In genomic region chr4:119041951-119042560, GRCh38 we compare ENCODE assay signal across 8 cellular contexts.
DNase-seq lines count a peak whose midpoint lies in the region; ATAC-seq, FAIRE-seq and TF ChIP-seq lines count a peak whose summit lies in the region.

No MANE protein-coding gene starts in this region.

- 2% methylated on average over 6 of the region's 6 CpGs for WGBS in esophagus muscularis mucosa

- intact Hi-C loops in activated CD4-positive, alpha-beta memory T cell treated with anti-CD3 and anti-CD28 coated beads for 36 hours (cut with micrococcal nuclease) = loop anchor here (1.0 to 2.0 kb wide), 3 partner anchors 60 to 244 kb away; partner anchors contain the start of gene USP53
- intact Hi-C loops in esophagus muscularis mucosa (cut with DNase I) (loop anchor here (5.0 kb wide), 2 partner anchors 170 to 245 kb away; partner anchors contain the start of gene USP53), tibial artery (cut with DNase I; ENCODE audit: low total_unique reads) (loop anchor here (5.0 to 10.0 kb wide), 3 partner anchors 60 to 243 kb away; partner anchors contain the start of gene USP53)

- H3K27me3 Mint-ChIP-seq in activated CD4-positive, alpha-beta memory T cell treated with anti-CD3 and anti-CD28 coated beads for 36 hours = peaks cover 2% of the 10 kb centered on the region
- no peaks in the 10 kb centered on the region for H3K27me3 Mint-ChIP-seq in natural killer cell treated with Interleukin-12 subunit alpha and Interleukin-12 subunit beta and Interleukin-15 and Interleukin-18, amount 100 ng/mL, for 72 hours

- no peak overlapping the region for H3K27ac Mint-ChIP-seq in activated CD4-positive, alpha-beta memory T cell treated with anti-CD3 and anti-CD28 coated beads for 36 hours
- no peak overlapping the region for H3K27ac Mint-ChIP-seq in natural killer cell treated with Interleukin-12 subunit alpha and Interleukin-12 subunit beta and Interleukin-15 and Interleukin-18, amount 100 ng/mL, for 72 hours

- no peak for TF ChIP-seq EP300 in esophagus muscularis mucosa (IDR thresholded peaks at IDR 0.05)

- H3K27me3 ChIP-seq in esophagus muscularis mucosa (no peaks in the 10 kb centered on the region), tibial artery (no peaks in the 10 kb centered on the region)

- no peak overlapping the region for H3K4me3 Mint-ChIP-seq in activated CD4-positive, alpha-beta memory T cell treated with anti-CD3 and anti-CD28 coated beads for 36 hours
- H3K4me3 Mint-ChIP-seq in natural killer cell treated with Interleukin-12 subunit alpha and Interleukin-12 subunit beta and Interleukin-15 and Interleukin-18, amount 100 ng/mL, for 72 hours = no peak overlapping the region

- H3K36me3 ChIP-seq in esophagus muscularis mucosa (no peaks in the 10 kb centered on the region), tibial artery (no peaks in the 10 kb centered on the region)

- TF ChIP-seq CTCF in D721Med (IDR thresholded peaks at IDR 0.05; ENCODE audit: insufficient read depth, missing control alignments) = peak; percentile 63
- TF ChIP-seq CTCF in esophagus muscularis mucosa (IDR thresholded peaks at IDR 0.05) = peak; percentile 61 to 84 (median 73)
- TF ChIP-seq CTCF in tibial artery (IDR thresholded peaks at IDR 0.05) = peak; percentile 60 to 70

- no peaks in the 10 kb centered on the region for H3K9me3 ChIP-seq in esophagus muscularis mucosa
- H3K9me3 ChIP-seq in tibial artery = no peaks in the 10 kb centered on the region

- H3K4me1 Mint-ChIP-seq in activated CD4-positive, alpha-beta memory T cell treated with anti-CD3 and anti-CD28 coated beads for 36 hours (ENCODE audit: low read depth) = peaks cover 11% of the 10 kb centered on the region
- H3K4me1 Mint-ChIP-seq in natural killer cell treated with Interleukin-12 subunit alpha and Interleukin-12 subunit beta and Interleukin-15 and Interleukin-18, amount 100 ng/mL, for 72 hours (ENCODE audit: low read depth in 2 of 2) = no peaks in the 10 kb centered on the region

- FAIRE-seq in D721Med (lab: Jason Lieb, UNC) = no peak

- H3K27ac ChIP-seq in esophagus muscularis mucosa (replicated peaks in 1 of 4) (peak overlapping the region; percentile 91 to 98 (median 94)), tibial artery (peak overlapping the region; percentile 86 to 91)

- H3K36me3 Mint-ChIP-seq in activated CD4-positive, alpha-beta memory T cell treated with anti-CD3 and anti-CD28 coated beads for 36 hours = no peaks in the 10 kb centered on the region
- no peaks in the 10 kb centered on the region for H3K36me3 Mint-ChIP-seq in natural killer cell treated with Interleukin-12 subunit alpha and Interleukin-12 subunit beta and Interleukin-15 and Interleukin-18, amount 100 ng/mL, for 72 hours

- H3K4me3 ChIP-seq in esophagus muscularis mucosa (no peak overlapping the region), tibial artery (no peak overlapping the region)

- peak; percentile 93 for ATAC-seq in GM19455 (IDR thresholded peaks at IDR 0.05; ENCODE audit: unreplicated experiment)
- peak; percentile 83 for ATAC-seq in HG03460 (IDR thresholded peaks at IDR 0.05; ENCODE audit: unreplicated experiment)
- peak; percentile 63 to 69 for ATAC-seq in natural killer cell treated with Interleukin-12 subunit alpha and Interleukin-12 subunit beta and Interleukin-15 and Interleukin-18, amount 100 ng/mL, for 72 hours

- H3K9me3 Mint-ChIP-seq in activated CD4-positive, alpha-beta memory T cell treated with anti-CD3 and anti-CD28 coated beads for 36 hours = no peaks in the 10 kb centered on the region
- H3K9me3 Mint-ChIP-seq in natural killer cell treated with Interleukin-12 subunit alpha and Interleukin-12 subunit beta and Interleukin-15 and Interleukin-18, amount 100 ng/mL, for 72 hours = no peaks in the 10 kb centered on the region

- no peak for TF ChIP-seq POLR2A in esophagus muscularis mucosa (IDR thresholded peaks at IDR 0.05; ENCODE audit: low read depth)

- peaks cover 49 to 100% (median 92%) of the 10 kb centered on the region in 4 donors for H3K4me1 ChIP-seq in esophagus muscularis mucosa
- peaks cover 0 to 100% (median 60%) of the 10 kb centered on the region in 4 donors for H3K4me1 ChIP-seq in tibial artery

- POLR2A ChIA-PET in activated CD4-positive, alpha-beta memory T cell treated with anti-CD3 and anti-CD28 coated beads for 36 hours (lab: Charles Lee) = no interaction called here

- CTCF ChIA-PET in activated CD4-positive, alpha-beta memory T cell treated with anti-CD3 and anti-CD28 coated beads for 36 hours (lab: Charles Lee) = interaction anchor here (0.6 to 4.4 kb wide), 31 partner anchors 9 to 451 kb away, joined by 3 to 56 read pairs (median 4); partner anchors contain the start of gene USP53

- DNase-seq in D721Med (ENCODE audit: insufficient read length, low spot score) (no peak), NCI-H748 (lab: John Stamatoyannopoulos, UW; ENCODE audit: unreplicated experiment) (peak; percentile 61), esophagus muscularis mucosa (ENCODE audit: extremely low spot score) (no peak), tibial artery (peak; percentile 45 to 75)
- peak; percentile 63 for DNase-seq in activated CD4-positive, alpha-beta memory T cell treated with anti-CD3 and anti-CD28 coated beads for 36 hours
- DNase-seq in natural killer cell treated with Interleukin-12 subunit alpha and Interleukin-12 subunit beta and Interleukin-15 and Interleukin-18, amount 100 ng/mL, for 72 hours (ENCODE audit: low spot score) = peak; percentile 73

Comparison
In these comparisons a context has a peak if more than half of its experiments do, and no peak if none do; other contexts are left out.
1. DNase-seq: peak in NCI-H748 (single experiment), activated CD4-positive, alpha-beta memory T cell treated with anti-CD3 and anti-CD28 coated beads for 36 hours (single experiment), natural killer cell treated with Interleukin-12 subunit alpha and Interleukin-12 subunit beta and Interleukin-15 and Interleukin-18, amount 100 ng/mL, for 72 hours (single experiment) and tibial artery (2 of 2); none in D721Med (single experiment) and esophagus muscularis mucosa (single experiment).
2. Peak in every context shown above with its lines, with median percentiles within 50 percentile points of each other: CTCF ChIP-seq and ATAC-seq.